Comparison of ENCODE assay signal across 1 cellular context in genomic region chr1:167756760-167757405, GRCh38.
TF ChIP-seq lines count a peak whose summit lies in the region.

No MANE protein-coding gene starts in this region.

TF ChIP-seq in GM23338, 12 proteins besides CTCF, POLR2A, EP300 and RAD21 (continued from another document):
- TF ChIP-seq ZNF462 (CRISPR knock-in tag; IDR thresholded peaks at IDR 0.05), result no peak
- no peak for TF ChIP-seq EZH2 (IDR thresholded peaks at IDR 0.05; ENCODE audit: low read depth, unreplicated experiment)
- no peak for TF ChIP-seq ZNF114 (CRISPR knock-in tag; IDR thresholded peaks at IDR 0.05)
- no peak for TF ChIP-seq ZNF331 (CRISPR knock-in tag; IDR thresholded peaks at IDR 0.05; ENCODE audit: low read depth)
- TF ChIP-seq ETS1 (IDR thresholded peaks at IDR 0.05), result no peak
- no peak for TF ChIP-seq CREB1 (CRISPR knock-in tag; IDR thresholded peaks at IDR 0.05; ENCODE audit: low read depth)
- no peak for TF ChIP-seq EZH2phosphoT487 (IDR thresholded peaks at IDR 0.05; ENCODE audit: unreplicated experiment)
- no peak for TF ChIP-seq POLR2AphosphoS5 (IDR thresholded peaks at IDR 0.05; ENCODE audit: low read depth)
